Comparison of ENCODE assay signal across 6 cellular contexts in genomic region chr3:82428821-82429220, GRCh38.
DNase-seq lines count a peak whose midpoint lies in the region; TF ChIP-seq lines count a peak whose summit lies in the region.
"Not testable (repeated sequence)": the region's sequence is repeated elsewhere in the genome, so short reads cannot be mapped to it uniquely, and the experiment has no call there.

No MANE protein-coding gene starts in this region.

- peak overlapping the region; percentile 90 for H3K27ac ChIP-seq in H9 (ENCODE audit: insufficient read length, low read depth, low read length)
- H3K27ac ChIP-seq in endodermal cell (ENCODE audit: low read depth, low read length); iPS DF 6.9 (ENCODE audit: low read length); trophoblast cell (ENCODE audit: low read depth, low read length): not testable (repeated sequence)

- not testable (repeated sequence) for H3K27me3 ChIP-seq in H9 (ENCODE audit: insufficient read depth, low read length); endodermal cell (ENCODE audit: control insufficient read depth, insufficient read depth, low read length, poor library complexity, severe bottlenecking); iPS DF 6.9 (ENCODE audit: control insufficient read depth, insufficient read depth, low read length); trophoblast cell (ENCODE audit: insufficient read depth, low read length)

- H3K56ac ChIP-seq in H9 (ENCODE audit: insufficient read length, low read depth, low read length) = not testable (repeated sequence)

- not testable (repeated sequence) for H3K79me1 ChIP-seq in H9 (ENCODE audit: insufficient read depth, low read depth, low read length, poor library complexity, severe bottlenecking); trophoblast cell (ENCODE audit: low read length)

- H3K4me3 ChIP-seq in endodermal cell (ENCODE audit: low read length); iPS DF 6.9 (ENCODE audit: low read length); trophoblast cell (ENCODE audit: low read depth, low read length): not testable (repeated sequence)

- TF ChIP-seq CTCF in H9 (conservative IDR thresholded peaks at IDR 0.05); endodermal cell (conservative IDR thresholded peaks at IDR 0.05): not testable (repeated sequence)

- H2AFZ ChIP-seq in H9 (ENCODE audit: low read length); trophoblast cell (ENCODE audit: insufficient read depth, low read length, poor library complexity): not testable (repeated sequence)

- H3K23me2 ChIP-seq in H9 (ENCODE audit: insufficient read length, low read depth, low read length, poor library complexity, severe bottlenecking) = not testable (repeated sequence)

- H2BK120ac ChIP-seq in H9 (ENCODE audit: low read depth, low read length, poor library complexity, severe bottlenecking); trophoblast cell (ENCODE audit: insufficient read depth, low read length, poor library complexity): not testable (repeated sequence)

- not testable (repeated sequence) for H3K14ac ChIP-seq in H9 (ENCODE audit: insufficient read depth, low read length); trophoblast cell (ENCODE audit: low read length)

- H3K4ac ChIP-seq in H9 (ENCODE audit: low read depth, low read length); trophoblast cell (ENCODE audit: low read depth, low read length): not testable (repeated sequence)

- H4K5ac ChIP-seq in H9 (ENCODE audit: insufficient read length, low read depth, low read length) = not testable (repeated sequence)

- DNase-seq in H9 = peak; percentile 89
- DNase-seq in NCI-H526 (lab: John Stamatoyannopoulos, UW) = peak; percentile 2 to 5
- DNase-seq in endodermal cell = peak; percentile 90
- DNase-seq in iPS DF 6.9 (ENCODE audit: low read depth, low spot score) = peak; percentile 55
- DNase-seq in iPS-NIHi7 (ENCODE audit: extremely low spot score) = peak; percentile 14
- not testable (repeated sequence) for DNase-seq in trophoblast cell

- H2BK12ac ChIP-seq in H9 (ENCODE audit: insufficient read length, low read depth, low read length); trophoblast cell (ENCODE audit: low read length): not testable (repeated sequence)

- H3K18ac ChIP-seq in H9 (ENCODE audit: insufficient read length, low read depth, low read length); trophoblast cell (ENCODE audit: low read length): not testable (repeated sequence)

- not testable (repeated sequence) for H2BK15ac ChIP-seq in H9 (ENCODE audit: low read depth, low read length)

- H3K9ac ChIP-seq in H9 (ENCODE audit: extremely low read depth, insufficient read length, low read length); endodermal cell (ENCODE audit: extremely low read depth, low read length, poor library complexity, severe bottlenecking); trophoblast cell (ENCODE audit: low read length): not testable (repeated sequence)

- H4K12ac ChIP-seq in trophoblast cell (ENCODE audit: low read depth, low read length) = not testable (repeated sequence)

- H3K27ac Mint-ChIP-seq in H9 (peak overlapping the region; percentile 94 to 99 (median 98)), endodermal cell (peak overlapping the region; percentile 75)

- not testable (repeated sequence) for H3K4me2 ChIP-seq in H9 (ENCODE audit: insufficient read depth, insufficient read length, low read length)
- H3K4me2 ChIP-seq in trophoblast cell (ENCODE audit: low read length) = peak overlapping the region; percentile 27

- H2AK5ac ChIP-seq in H9 (ENCODE audit: insufficient read length, low read length); trophoblast cell (ENCODE audit: low read length): not testable (repeated sequence)

- H3K27me3 Mint-ChIP-seq in H9 (ENCODE audit: low read depth); endodermal cell (ENCODE audit: insufficient read depth): not testable (repeated sequence)

- not testable (repeated sequence) for H4K8ac ChIP-seq in H9 (replicated peaks; ENCODE audit: insufficient read length, low read depth, low read length); trophoblast cell (ENCODE audit: low read depth, low read length)

- H3K79me2 ChIP-seq in H9 (ENCODE audit: insufficient read depth, low read length); trophoblast cell (ENCODE audit: control insufficient read depth, insufficient read depth, low read length, poor library complexity): not testable (repeated sequence)

- not testable (repeated sequence) for H4K20me1 ChIP-seq in H9 (ENCODE audit: control insufficient read depth, insufficient read depth, insufficient read length)

- H3K36me3 Mint-ChIP-seq in H9 (ENCODE audit: insufficient read depth in 1 of 3, low read depth in 3 of 3) = peaks cover 0 to 19% (median 1%) of the 10 kb centered on the region in 3 experiments; a peak in 5 of 7 replicates
- not testable (repeated sequence) for H3K36me3 Mint-ChIP-seq in endodermal cell (ENCODE audit: low read depth)

- WGBS in H9 (ENCODE audit: extremely low coverage, insufficient read length, low lambda C conversion rate) = no CpG with 5 or more reads among the region's 7 CpGs
- WGBS in endodermal cell (ENCODE audit: insufficient coverage in 1 of 2, insufficient read length in 1 of 2), 2 experiments = 13 to 25% methylated on average over 4 to 7 of the region's 7 CpGs
- no CpG with 5 or more reads among the region's 7 CpGs for WGBS in iPS DF 6.9 (ENCODE audit: insufficient coverage, insufficient read length)
- no CpG with 5 or more reads among the region's 7 CpGs for WGBS in trophoblast cell (ENCODE audit: extremely low coverage, insufficient coverage, insufficient read length)

- not testable (repeated sequence) for H3K36me3 ChIP-seq in endodermal cell (ENCODE audit: control insufficient read depth, insufficient read depth, low read length); iPS DF 6.9 (ENCODE audit: control insufficient read depth, insufficient read depth, low read length); trophoblast cell (ENCODE audit: control insufficient read depth in 1 of 2, insufficient read depth in 2 of 2, low read length in 2 of 2)

- H4K91ac ChIP-seq in H9 (ENCODE audit: insufficient read length, low read depth, low read length); trophoblast cell (ENCODE audit: low read depth, low read length): not testable (repeated sequence)

- not testable (repeated sequence) for H2BK5ac ChIP-seq in H9 (ENCODE audit: insufficient read length, low read length); trophoblast cell (ENCODE audit: low read depth, low read length, poor library complexity)

- not testable (repeated sequence) for H3K4me1 ChIP-seq in H9 (ENCODE audit: insufficient read depth, low read length); endodermal cell (ENCODE audit: control insufficient read depth, insufficient read depth, low read length); iPS DF 6.9 (ENCODE audit: control insufficient read depth, insufficient read depth, low read length); trophoblast cell (ENCODE audit: control insufficient read depth in 1 of 2, insufficient read depth in 2 of 2, low read length in 2 of 2)

- H3K4me1 Mint-ChIP-seq in H9 = peaks cover 74% of the 10 kb centered on the region in 2 experiments
- H3K4me1 Mint-ChIP-seq in endodermal cell = not testable (repeated sequence)

- not testable (repeated sequence) for H3T11ph ChIP-seq in H9 (ENCODE audit: low read length)

- H3K9me3 ChIP-seq in H9 (ENCODE audit: control insufficient read depth, low read depth, low read length); endodermal cell (ENCODE audit: control insufficient read depth, low read length); iPS DF 6.9 (ENCODE audit: control insufficient read depth, insufficient read depth, low read length); trophoblast cell (ENCODE audit: insufficient read depth, low read depth, low read length): not testable (repeated sequence)

- H2BK20ac ChIP-seq in H9 (ENCODE audit: low read depth, low read length, poor library complexity, severe bottlenecking) = not testable (repeated sequence)

- H3K23ac ChIP-seq in H9 (ENCODE audit: insufficient read length, low read depth, low read length); trophoblast cell (ENCODE audit: low read length): not testable (repeated sequence)

- not testable (repeated sequence) for H3K9me3 Mint-ChIP-seq in H9, endodermal cell

- peak overlapping the region; percentile 43 to 47 for H3K4me3 Mint-ChIP-seq in H9
- peak overlapping the region; percentile 16 for H3K4me3 Mint-ChIP-seq in endodermal cell
